In genomic region chr12:4538207-4539160, GRCh38 we compare ENCODE assay signal across 1 cellular context.
TF ChIP-seq lines count a peak whose summit lies in the region.

Gene RAD51AP1 (plus strand): TSS chr12:4538890. CDS start chr12:4538940, 50 bp downstream.

TF ChIP-seq in HepG2, 621 proteins besides CTCF, POLR2A, EP300 and RAD21 (continued from another document and continues in another):
- TF ChIP-seq TFDP1 (CRISPR knock-in tag; IDR thresholded peaks at IDR 0.05; ENCODE audit: borderline replicate concordance), result peak; percentile 97
- peak; percentile 76 for TF ChIP-seq ATF1 (CRISPR knock-in tag; IDR thresholded peaks at IDR 0.05)
- TF ChIP-seq, protein P1, sequence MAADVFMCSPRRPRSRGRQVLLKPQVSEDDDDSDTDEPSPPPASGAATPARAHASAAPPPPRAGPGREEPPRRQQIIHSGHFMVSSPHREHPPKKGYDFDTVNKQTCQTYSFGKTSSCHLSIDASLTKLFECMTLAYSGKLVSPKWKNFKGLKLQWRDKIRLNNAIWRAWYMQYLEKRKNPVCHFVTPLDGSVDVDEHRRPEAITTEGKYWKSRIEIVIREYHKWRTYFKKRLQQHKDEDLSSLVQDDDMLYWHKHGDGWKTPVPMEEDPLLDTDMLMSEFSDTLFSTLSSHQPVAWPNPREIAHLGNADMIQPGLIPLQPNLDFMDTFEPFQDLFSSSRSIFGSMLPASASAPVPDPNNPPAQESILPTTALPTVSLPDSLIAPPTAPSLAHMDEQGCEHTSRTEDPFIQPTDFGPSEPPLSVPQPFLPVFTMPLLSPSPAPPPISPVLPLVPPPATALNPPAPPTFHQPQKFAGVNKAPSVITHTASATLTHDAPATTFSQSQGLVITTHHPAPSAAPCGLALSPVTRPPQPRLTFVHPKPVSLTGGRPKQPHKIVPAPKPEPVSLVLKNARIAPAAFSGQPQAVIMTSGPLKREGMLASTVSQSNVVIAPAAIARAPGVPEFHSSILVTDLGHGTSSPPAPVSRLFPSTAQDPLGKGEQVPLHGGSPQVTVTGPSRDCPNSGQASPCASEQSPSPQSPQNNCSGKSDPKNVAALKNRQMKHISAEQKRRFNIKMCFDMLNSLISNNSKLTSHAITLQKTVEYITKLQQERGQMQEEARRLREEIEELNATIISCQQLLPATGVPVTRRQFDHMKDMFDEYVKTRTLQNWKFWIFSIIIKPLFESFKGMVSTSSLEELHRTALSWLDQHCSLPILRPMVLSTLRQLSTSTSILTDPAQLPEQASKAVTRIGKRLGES (CRISPR knock-in tag; IDR thresholded peaks at IDR 0.05; ENCODE audit: borderline replicate concordance), result no peak
- no peak for TF ChIP-seq NFRKB (IDR thresholded peaks at IDR 0.05)
- TF ChIP-seq MXD1 (CRISPR knock-in tag; IDR thresholded peaks at IDR 0.05), result no peak; the same call in 1 of the 2 replicates
- TF ChIP-seq, protein P2, sequence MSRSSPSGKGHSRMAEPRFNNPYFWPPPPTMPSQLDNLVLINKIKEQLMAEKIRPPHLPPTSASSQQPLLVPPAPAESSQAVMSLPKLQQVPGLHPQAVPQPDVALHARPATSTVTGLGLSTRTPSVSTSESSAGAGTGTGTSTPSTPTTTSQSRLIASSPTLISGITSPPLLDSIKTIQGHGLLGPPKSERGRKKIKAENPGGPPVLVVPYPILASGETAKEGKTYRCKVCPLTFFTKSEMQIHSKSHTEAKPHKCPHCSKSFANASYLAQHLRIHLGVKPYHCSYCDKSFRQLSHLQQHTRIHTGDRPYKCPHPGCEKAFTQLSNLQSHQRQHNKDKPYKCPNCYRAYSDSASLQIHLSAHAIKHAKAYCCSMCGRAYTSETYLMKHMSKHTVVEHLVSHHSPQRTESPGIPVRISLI (CRISPR knock-in tag; IDR thresholded peaks at IDR 0.05; ENCODE audit: borderline replicate concordance), result peak; percentile 39; the same call in 1 of the 2 replicates
- TF ChIP-seq ZNF75D (CRISPR knock-in tag; IDR thresholded peaks at IDR 0.05; ENCODE audit: borderline replicate concordance), result no peak
- TF ChIP-seq FOXP1 (IDR thresholded peaks at IDR 0.05), result no peak
- no peak for TF ChIP-seq FOXP1 (CRISPR knock-in tag; IDR thresholded peaks at IDR 0.05)
- TF ChIP-seq PCBP1 (IDR thresholded peaks at IDR 0.05; ENCODE audit: borderline replicate concordance, low read depth, low read length), result 0 out of 2 replicates have a peak, but pooled peaks have one; percentile 45
- TF ChIP-seq, protein P3, sequence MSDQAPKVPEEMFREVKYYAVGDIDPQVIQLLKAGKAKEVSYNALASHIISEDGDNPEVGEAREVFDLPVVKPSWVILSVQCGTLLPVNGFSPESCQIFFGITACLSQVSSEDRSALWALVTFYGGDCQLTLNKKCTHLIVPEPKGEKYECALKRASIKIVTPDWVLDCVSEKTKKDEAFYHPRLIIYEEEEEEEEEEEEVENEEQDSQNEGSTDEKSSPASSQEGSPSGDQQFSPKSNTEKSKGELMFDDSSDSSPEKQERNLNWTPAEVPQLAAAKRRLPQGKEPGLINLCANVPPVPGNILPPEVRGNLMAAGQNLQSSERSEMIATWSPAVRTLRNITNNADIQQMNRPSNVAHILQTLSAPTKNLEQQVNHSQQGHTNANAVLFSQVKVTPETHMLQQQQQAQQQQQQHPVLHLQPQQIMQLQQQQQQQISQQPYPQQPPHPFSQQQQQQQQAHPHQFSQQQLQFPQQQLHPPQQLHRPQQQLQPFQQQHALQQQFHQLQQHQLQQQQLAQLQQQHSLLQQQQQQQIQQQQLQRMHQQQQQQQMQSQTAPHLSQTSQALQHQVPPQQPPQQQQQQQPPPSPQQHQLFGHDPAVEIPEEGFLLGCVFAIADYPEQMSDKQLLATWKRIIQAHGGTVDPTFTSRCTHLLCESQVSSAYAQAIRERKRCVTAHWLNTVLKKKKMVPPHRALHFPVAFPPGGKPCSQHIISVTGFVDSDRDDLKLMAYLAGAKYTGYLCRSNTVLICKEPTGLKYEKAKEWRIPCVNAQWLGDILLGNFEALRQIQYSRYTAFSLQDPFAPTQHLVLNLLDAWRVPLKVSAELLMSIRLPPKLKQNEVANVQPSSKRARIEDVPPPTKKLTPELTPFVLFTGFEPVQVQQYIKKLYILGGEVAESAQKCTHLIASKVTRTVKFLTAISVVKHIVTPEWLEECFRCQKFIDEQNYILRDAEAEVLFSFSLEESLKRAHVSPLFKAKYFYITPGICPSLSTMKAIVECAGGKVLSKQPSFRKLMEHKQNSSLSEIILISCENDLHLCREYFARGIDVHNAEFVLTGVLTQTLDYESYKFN (CRISPR knock-in tag; conservative IDR thresholded peaks at IDR 0.05), result 0 out of 2 replicates have a peak, but pooled peaks have one; percentile 13
- TF ChIP-seq, protein P4, sequence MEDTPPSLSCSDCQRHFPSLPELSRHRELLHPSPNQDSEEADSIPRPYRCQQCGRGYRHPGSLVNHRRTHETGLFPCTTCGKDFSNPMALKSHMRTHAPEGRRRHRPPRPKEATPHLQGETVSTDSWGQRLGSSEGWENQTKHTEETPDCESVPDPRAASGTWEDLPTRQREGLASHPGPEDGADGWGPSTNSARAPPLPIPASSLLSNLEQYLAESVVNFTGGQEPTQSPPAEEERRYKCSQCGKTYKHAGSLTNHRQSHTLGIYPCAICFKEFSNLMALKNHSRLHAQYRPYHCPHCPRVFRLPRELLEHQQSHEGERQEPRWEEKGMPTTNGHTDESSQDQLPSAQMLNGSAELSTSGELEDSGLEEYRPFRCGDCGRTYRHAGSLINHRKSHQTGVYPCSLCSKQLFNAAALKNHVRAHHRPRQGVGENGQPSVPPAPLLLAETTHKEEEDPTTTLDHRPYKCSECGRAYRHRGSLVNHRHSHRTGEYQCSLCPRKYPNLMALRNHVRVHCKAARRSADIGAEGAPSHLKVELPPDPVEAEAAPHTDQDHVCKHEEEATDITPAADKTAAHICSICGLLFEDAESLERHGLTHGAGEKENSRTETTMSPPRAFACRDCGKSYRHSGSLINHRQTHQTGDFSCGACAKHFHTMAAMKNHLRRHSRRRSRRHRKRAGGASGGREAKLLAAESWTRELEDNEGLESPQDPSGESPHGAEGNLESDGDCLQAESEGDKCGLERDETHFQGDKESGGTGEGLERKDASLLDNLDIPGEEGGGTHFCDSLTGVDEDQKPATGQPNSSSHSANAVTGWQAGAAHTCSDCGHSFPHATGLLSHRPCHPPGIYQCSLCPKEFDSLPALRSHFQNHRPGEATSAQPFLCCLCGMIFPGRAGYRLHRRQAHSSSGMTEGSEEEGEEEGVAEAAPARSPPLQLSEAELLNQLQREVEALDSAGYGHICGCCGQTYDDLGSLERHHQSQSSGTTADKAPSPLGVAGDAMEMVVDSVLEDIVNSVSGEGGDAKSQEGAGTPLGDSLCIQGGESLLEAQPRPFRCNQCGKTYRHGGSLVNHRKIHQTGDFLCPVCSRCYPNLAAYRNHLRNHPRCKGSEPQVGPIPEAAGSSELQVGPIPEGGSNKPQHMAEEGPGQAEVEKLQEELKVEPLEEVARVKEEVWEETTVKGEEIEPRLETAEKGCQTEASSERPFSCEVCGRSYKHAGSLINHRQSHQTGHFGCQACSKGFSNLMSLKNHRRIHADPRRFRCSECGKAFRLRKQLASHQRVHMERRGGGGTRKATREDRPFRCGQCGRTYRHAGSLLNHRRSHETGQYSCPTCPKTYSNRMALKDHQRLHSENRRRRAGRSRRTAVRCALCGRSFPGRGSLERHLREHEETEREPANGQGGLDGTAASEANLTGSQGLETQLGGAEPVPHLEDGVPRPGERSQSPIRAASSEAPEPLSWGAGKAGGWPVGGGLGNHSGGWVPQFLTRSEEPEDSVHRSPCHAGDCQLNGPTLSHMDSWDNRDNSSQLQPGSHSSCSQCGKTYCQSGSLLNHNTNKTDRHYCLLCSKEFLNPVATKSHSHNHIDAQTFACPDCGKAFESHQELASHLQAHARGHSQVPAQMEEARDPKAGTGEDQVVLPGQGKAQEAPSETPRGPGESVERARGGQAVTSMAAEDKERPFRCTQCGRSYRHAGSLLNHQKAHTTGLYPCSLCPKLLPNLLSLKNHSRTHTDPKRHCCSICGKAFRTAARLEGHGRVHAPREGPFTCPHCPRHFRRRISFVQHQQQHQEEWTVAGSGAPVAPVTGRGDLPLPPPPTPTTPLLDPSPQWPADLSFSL (CRISPR knock-in tag; IDR thresholded peaks at IDR 0.05), result no peak
- TF ChIP-seq SP5 (CRISPR knock-in tag; IDR thresholded peaks at IDR 0.05; ENCODE audit: borderline replicate concordance, low read depth), result peak; percentile 91
- TF ChIP-seq, protein P5, sequence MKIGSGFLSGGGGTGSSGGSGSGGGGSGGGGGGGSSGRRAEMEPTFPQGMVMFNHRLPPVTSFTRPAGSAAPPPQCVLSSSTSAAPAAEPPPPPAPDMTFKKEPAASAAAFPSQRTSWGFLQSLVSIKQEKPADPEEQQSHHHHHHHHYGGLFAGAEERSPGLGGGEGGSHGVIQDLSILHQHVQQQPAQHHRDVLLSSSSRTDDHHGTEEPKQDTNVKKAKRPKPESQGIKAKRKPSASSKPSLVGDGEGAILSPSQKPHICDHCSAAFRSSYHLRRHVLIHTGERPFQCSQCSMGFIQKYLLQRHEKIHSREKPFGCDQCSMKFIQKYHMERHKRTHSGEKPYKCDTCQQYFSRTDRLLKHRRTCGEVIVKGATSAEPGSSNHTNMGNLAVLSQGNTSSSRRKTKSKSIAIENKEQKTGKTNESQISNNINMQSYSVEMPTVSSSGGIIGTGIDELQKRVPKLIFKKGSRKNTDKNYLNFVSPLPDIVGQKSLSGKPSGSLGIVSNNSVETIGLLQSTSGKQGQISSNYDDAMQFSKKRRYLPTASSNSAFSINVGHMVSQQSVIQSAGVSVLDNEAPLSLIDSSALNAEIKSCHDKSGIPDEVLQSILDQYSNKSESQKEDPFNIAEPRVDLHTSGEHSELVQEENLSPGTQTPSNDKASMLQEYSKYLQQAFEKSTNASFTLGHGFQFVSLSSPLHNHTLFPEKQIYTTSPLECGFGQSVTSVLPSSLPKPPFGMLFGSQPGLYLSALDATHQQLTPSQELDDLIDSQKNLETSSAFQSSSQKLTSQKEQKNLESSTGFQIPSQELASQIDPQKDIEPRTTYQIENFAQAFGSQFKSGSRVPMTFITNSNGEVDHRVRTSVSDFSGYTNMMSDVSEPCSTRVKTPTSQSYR (CRISPR knock-in tag; IDR thresholded peaks at IDR 0.05; ENCODE audit: borderline replicate concordance), result no peak
- TF ChIP-seq REPIN1 (CRISPR knock-in tag; IDR thresholded peaks at IDR 0.05; ENCODE audit: borderline replicate concordance, low read depth), result no peak
- TF ChIP-seq ZNF143 (CRISPR knock-in tag; IDR thresholded peaks at IDR 0.05), result 0 out of 2 replicates have a peak, but pooled peaks have one; percentile 19
- TF ChIP-seq ZNF816 (CRISPR knock-in tag; IDR thresholded peaks at IDR 0.05; ENCODE audit: borderline replicate concordance), result no peak
- no peak for TF ChIP-seq MAF1 (CRISPR knock-in tag; IDR thresholded peaks at IDR 0.05; ENCODE audit: borderline replicate concordance)
- no peak for TF ChIP-seq CEBPB (IDR thresholded peaks at IDR 0.05; ENCODE audit: borderline replicate concordance, low read depth, low read length)
- peak; percentile 42; the same call in 1 of the 2 replicates for TF ChIP-seq ZNF232 (CRISPR knock-in tag; IDR thresholded peaks at IDR 0.05; ENCODE audit: borderline replicate concordance)
- no peak for TF ChIP-seq SALL2 (CRISPR knock-in tag; IDR thresholded peaks at IDR 0.05)
- peak; percentile 82; the same call in 1 of the 2 replicates for TF ChIP-seq ZZZ3 (CRISPR knock-in tag; IDR thresholded peaks at IDR 0.05; ENCODE audit: borderline replicate concordance)
- TF ChIP-seq BHLHE40 (IDR thresholded peaks at IDR 0.05; ENCODE audit: low read length), result no peak
- TF ChIP-seq, protein P6, sequence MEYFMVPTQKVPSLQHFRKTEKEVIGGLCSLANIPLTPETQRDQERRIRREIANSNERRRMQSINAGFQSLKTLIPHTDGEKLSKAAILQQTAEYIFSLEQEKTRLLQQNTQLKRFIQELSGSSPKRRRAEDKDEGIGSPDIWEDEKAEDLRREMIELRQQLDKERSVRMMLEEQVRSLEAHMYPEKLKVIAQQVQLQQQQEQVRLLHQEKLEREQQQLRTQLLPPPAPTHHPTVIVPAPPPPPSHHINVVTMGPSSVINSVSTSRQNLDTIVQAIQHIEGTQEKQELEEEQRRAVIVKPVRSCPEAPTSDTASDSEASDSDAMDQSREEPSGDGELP (IDR thresholded peaks at IDR 0.05; ENCODE audit: borderline replicate concordance, low read depth), result peak; percentile 99
- no peak for TF ChIP-seq CHCHD3 (CRISPR knock-in tag; IDR thresholded peaks at IDR 0.05)
- no peak for TF ChIP-seq ADNP (CRISPR knock-in tag; IDR thresholded peaks at IDR 0.05)
- TF ChIP-seq, protein P7, sequence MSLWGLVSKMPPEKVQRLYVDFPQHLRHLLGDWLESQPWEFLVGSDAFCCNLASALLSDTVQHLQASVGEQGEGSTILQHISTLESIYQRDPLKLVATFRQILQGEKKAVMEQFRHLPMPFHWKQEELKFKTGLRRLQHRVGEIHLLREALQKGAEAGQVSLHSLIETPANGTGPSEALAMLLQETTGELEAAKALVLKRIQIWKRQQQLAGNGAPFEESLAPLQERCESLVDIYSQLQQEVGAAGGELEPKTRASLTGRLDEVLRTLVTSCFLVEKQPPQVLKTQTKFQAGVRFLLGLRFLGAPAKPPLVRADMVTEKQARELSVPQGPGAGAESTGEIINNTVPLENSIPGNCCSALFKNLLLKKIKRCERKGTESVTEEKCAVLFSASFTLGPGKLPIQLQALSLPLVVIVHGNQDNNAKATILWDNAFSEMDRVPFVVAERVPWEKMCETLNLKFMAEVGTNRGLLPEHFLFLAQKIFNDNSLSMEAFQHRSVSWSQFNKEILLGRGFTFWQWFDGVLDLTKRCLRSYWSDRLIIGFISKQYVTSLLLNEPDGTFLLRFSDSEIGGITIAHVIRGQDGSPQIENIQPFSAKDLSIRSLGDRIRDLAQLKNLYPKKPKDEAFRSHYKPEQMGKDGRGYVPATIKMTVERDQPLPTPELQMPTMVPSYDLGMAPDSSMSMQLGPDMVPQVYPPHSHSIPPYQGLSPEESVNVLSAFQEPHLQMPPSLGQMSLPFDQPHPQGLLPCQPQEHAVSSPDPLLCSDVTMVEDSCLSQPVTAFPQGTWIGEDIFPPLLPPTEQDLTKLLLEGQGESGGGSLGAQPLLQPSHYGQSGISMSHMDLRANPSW (CRISPR knock-in tag; IDR thresholded peaks at IDR 0.05; ENCODE audit: borderline replicate concordance), result no peak
- TF ChIP-seq THRA (CRISPR knock-in tag; IDR thresholded peaks at IDR 0.05; ENCODE audit: borderline replicate concordance), result no peak; the same call in 1 of the 2 replicates
- no peak for TF ChIP-seq FIP1L1 (IDR thresholded peaks at IDR 0.05; ENCODE audit: borderline replicate concordance, insufficient read depth, low read depth, low read length)
